8 cellular contexts compared by ENCODE assay signal in genomic region chr13:108326318-108326717, GRCh38. TPM values are rescaled to one million over a fixed set of nuclear protein-coding genes. Genes with fewer than 3 reads are reported as not detected.
DNase-seq lines count a peak whose midpoint lies in the region; ATAC-seq and TF ChIP-seq lines count a peak whose summit lies in the region.

No MANE protein-coding gene starts in this region.

- H3K79me2 ChIP-seq in OCI-LY3 (ENCODE audit: low read length): no peaks in the 10 kb centered on the region

- H3K9ac ChIP-seq in OCI-LY3 (ENCODE audit: low read length): no peak overlapping the region

- H3K9me3 Mint-ChIP-seq in activated naive CD4-positive, alpha-beta T cell treated with anti-CD3 and anti-CD28 coated beads, Interleukin-2, amount 10 ng/mL, durations not matched to agents 7 days and 5 days: no peaks in the 10 kb centered on the region
- no peaks in the 10 kb centered on the region for H3K9me3 Mint-ChIP-seq in activated naive CD4-positive, alpha-beta T cell treated with anti-CD3 and anti-CD28 coated beads, Interleukin-2, amount 50 U/mL, for 72 hours
- H3K9me3 Mint-ChIP-seq in stimulated activated memory B cell treated with anti-CD40 and anti-IgM and Interleukin-4, amounts not matched to agents 10 μg/mL and 1 μg/mL and 100 μg/mL, for 72 hours: no peaks in the 10 kb centered on the region

- H3K9me3 ChIP-seq in OCI-LY3 (ENCODE audit: insufficient read depth, low read length) (no peaks in the 10 kb centered on the region), suprapubic skin (no peaks in the 10 kb centered on the region)

- no peaks in the 10 kb centered on the region for H4K20me1 ChIP-seq in OCI-LY3 (ENCODE audit: insufficient read depth, low read length)

- CTCF ChIA-PET in activated naive CD4-positive, alpha-beta T cell treated with anti-CD3 and anti-CD28 coated beads, Interleukin-2, amount 10 ng/mL, durations not matched to agents 7 days and 5 days (lab: Charles Lee): interaction anchor here (0.9 to 2.0 kb wide), 3 partner anchors 181 to 570 kb away, joined by 3 to 10 read pairs (median 7); no protein-coding TSS in a partner anchor

- H3K4me3 Mint-ChIP-seq in activated naive CD4-positive, alpha-beta T cell treated with anti-CD3 and anti-CD28 coated beads, Interleukin-2, amount 10 ng/mL, durations not matched to agents 7 days and 5 days: no peak overlapping the region
- no peak overlapping the region for H3K4me3 Mint-ChIP-seq in stimulated activated memory B cell treated with anti-CD40 and anti-IgM and Interleukin-4, amounts not matched to agents 10 μg/mL and 1 μg/mL and 100 μg/mL, for 72 hours

- H2AFZ ChIP-seq in OCI-LY3 (ENCODE audit: low read depth, low read length): peak overlapping the region; percentile 43; the same call in 1 of the 2 replicates

- no peak overlapping the region for H3K27ac ChIP-seq in OCI-LY3 (ENCODE audit: low read length)
- H3K27ac ChIP-seq in suprapubic skin: no peak overlapping the region
- no peak overlapping the region for H3K27ac ChIP-seq in substantia nigra (ENCODE audit: low read depth, low read length, poor library complexity, severe bottlenecking)

- DNase-seq in activated naive CD4-positive, alpha-beta T cell treated with anti-CD3 and anti-CD28 coated beads, Interleukin-2, amount 10 ng/mL, durations not matched to agents 7 days and 5 days: peak; percentile 44
- DNase-seq in activated naive CD4-positive, alpha-beta T cell treated with anti-CD3 and anti-CD28 coated beads, Interleukin-2, amount 50 U/mL, for 72 hours (ENCODE audit: low spot score in 2 of 2): no peak
- DNase-seq in suprapubic skin (ENCODE audit: low spot score in 2 of 2) (no peak), substantia nigra (lab: John Stamatoyannopoulos, UW) (no peak), HuH-7.5 (ENCODE audit: low spot score) (no peak)

- TF ChIP-seq CTCF in OCI-LY3 (IDR thresholded peaks at IDR 0.05; ENCODE audit: low read depth, low read length) (no peak), suprapubic skin (IDR thresholded peaks at IDR 0.05) (no peak)

- H3K4me2 ChIP-seq in OCI-LY3 (ENCODE audit: low read length): no peak overlapping the region

- peaks cover 29% of the 10 kb centered on the region for H3K4me1 Mint-ChIP-seq in activated naive CD4-positive, alpha-beta T cell treated with anti-CD3 and anti-CD28 coated beads, Interleukin-2, amount 10 ng/mL, durations not matched to agents 7 days and 5 days
- H3K4me1 Mint-ChIP-seq in stimulated activated memory B cell treated with anti-CD40 and anti-IgM and Interleukin-4, amounts not matched to agents 10 μg/mL and 1 μg/mL and 100 μg/mL, for 72 hours: peaks cover 26% of the 10 kb centered on the region

- H3K27me3 ChIP-seq in OCI-LY3 (ENCODE audit: low read depth, low read length): peaks cover 2% of the 10 kb centered on the region; the same call in 1 of the 2 replicates
- no peaks in the 10 kb centered on the region for H3K27me3 ChIP-seq in suprapubic skin

- no peaks in the 10 kb centered on the region for H3K36me3 ChIP-seq in OCI-LY3 (replicated peaks; ENCODE audit: low read depth, low read length)
- H3K36me3 ChIP-seq in suprapubic skin: no peaks in the 10 kb centered on the region

- peak overlapping the region; percentile 43 for H3K27ac Mint-ChIP-seq in activated naive CD4-positive, alpha-beta T cell treated with anti-CD3 and anti-CD28 coated beads, Interleukin-2, amount 10 ng/mL, durations not matched to agents 7 days and 5 days
- no peak overlapping the region for H3K27ac Mint-ChIP-seq in activated naive CD4-positive, alpha-beta T cell treated with anti-CD3 and anti-CD28 coated beads, Interleukin-2, amount 50 U/mL, for 72 hours
- H3K27ac Mint-ChIP-seq in stimulated activated memory B cell treated with anti-CD40 and anti-IgM and Interleukin-4, amounts not matched to agents 10 μg/mL and 1 μg/mL and 100 μg/mL, for 72 hours: peak overlapping the region; percentile 69

- TF ChIP-seq EP300 in suprapubic skin (IDR thresholded peaks at IDR 0.05): no peak

- ATAC-seq in activated naive CD4-positive, alpha-beta T cell treated with anti-CD3 and anti-CD28 coated beads, Interleukin-2, amount 50 U/mL, for 72 hours: no peak
- peak; percentile 97 for ATAC-seq in HG03039 (IDR thresholded peaks at IDR 0.05; ENCODE audit: unreplicated experiment)
- ATAC-seq in stimulated activated memory B cell treated with anti-CD40 and anti-IgM and Interleukin-4, amounts not matched to agents 10 μg/mL and 1 μg/mL and 100 μg/mL, for 72 hours: peak; percentile 69

- no peaks in the 10 kb centered on the region for H3K36me3 Mint-ChIP-seq in activated naive CD4-positive, alpha-beta T cell treated with anti-CD3 and anti-CD28 coated beads, Interleukin-2, amount 10 ng/mL, durations not matched to agents 7 days and 5 days
- no peaks in the 10 kb centered on the region for H3K36me3 Mint-ChIP-seq in activated naive CD4-positive, alpha-beta T cell treated with anti-CD3 and anti-CD28 coated beads, Interleukin-2, amount 50 U/mL, for 72 hours
- H3K36me3 Mint-ChIP-seq in stimulated activated memory B cell treated with anti-CD40 and anti-IgM and Interleukin-4, amounts not matched to agents 10 μg/mL and 1 μg/mL and 100 μg/mL, for 72 hours: no peaks in the 10 kb centered on the region

- WGBS in suprapubic skin: 68% methylated on average over 6 of the region's 6 CpGs

- H3K4me3 ChIP-seq in OCI-LY3 (ENCODE audit: low read length) (no peak overlapping the region), suprapubic skin (no peak overlapping the region)

- H3K4me1 ChIP-seq in OCI-LY3 (ENCODE audit: low read length) (no peaks in the 10 kb centered on the region), suprapubic skin (no peaks in the 10 kb centered on the region)

- H3K27me3 Mint-ChIP-seq in activated naive CD4-positive, alpha-beta T cell treated with anti-CD3 and anti-CD28 coated beads, Interleukin-2, amount 10 ng/mL, durations not matched to agents 7 days and 5 days: peaks cover 10% of the 10 kb centered on the region
- peaks cover 35% of the 10 kb centered on the region for H3K27me3 Mint-ChIP-seq in stimulated activated memory B cell treated with anti-CD40 and anti-IgM and Interleukin-4, amounts not matched to agents 10 μg/mL and 1 μg/mL and 100 μg/mL, for 72 hours

- TF ChIP-seq POLR2A in suprapubic skin (IDR thresholded peaks at IDR 0.05): no peak

RNA-seq across cellular contexts. Expression of gene TNFSF13B, which starts 56.8 kb away (rescaled TPM):
- 1 to 10 TPM; 2.8 to 6.6 TPM for total RNA-seq in activated naive CD4-positive, alpha-beta T cell treated with anti-CD3 and anti-CD28 coated beads, Interleukin-2, amount 50 U/mL, for 72 hours
- total RNA-seq in suprapubic skin: 1 to 10 TPM in 2 of 4 donors, under 1 TPM in 2; 0.44 to 5.2 (median 1.8) TPM

Comparison
In these comparisons a context has a peak if more than half of its experiments do, and no peak if none do; other contexts are left out.
1. H3K27ac Mint-ChIP-seq: peak in activated naive CD4-positive, alpha-beta T cell treated with anti-CD3 and anti-CD28 coated beads, Interleukin-2, amount 10 ng/mL, durations not matched to agents 7 days and 5 days (single experiment) and stimulated activated memory B cell treated with anti-CD40 and anti-IgM and Interleukin-4, amounts not matched to agents 10 μg/mL and 1 μg/mL and 100 μg/mL, for 72 hours (single experiment); none in activated naive CD4-positive, alpha-beta T cell treated with anti-CD3 and anti-CD28 coated beads, Interleukin-2, amount 50 U/mL, for 72 hours (0 of 2).
2. ATAC-seq: peak in HG03039 (single experiment) and stimulated activated memory B cell treated with anti-CD40 and anti-IgM and Interleukin-4, amounts not matched to agents 10 μg/mL and 1 μg/mL and 100 μg/mL, for 72 hours (single experiment); none in activated naive CD4-positive, alpha-beta T cell treated with anti-CD3 and anti-CD28 coated beads, Interleukin-2, amount 50 U/mL, for 72 hours (0 of 2).